In the genomic region with DNA sequence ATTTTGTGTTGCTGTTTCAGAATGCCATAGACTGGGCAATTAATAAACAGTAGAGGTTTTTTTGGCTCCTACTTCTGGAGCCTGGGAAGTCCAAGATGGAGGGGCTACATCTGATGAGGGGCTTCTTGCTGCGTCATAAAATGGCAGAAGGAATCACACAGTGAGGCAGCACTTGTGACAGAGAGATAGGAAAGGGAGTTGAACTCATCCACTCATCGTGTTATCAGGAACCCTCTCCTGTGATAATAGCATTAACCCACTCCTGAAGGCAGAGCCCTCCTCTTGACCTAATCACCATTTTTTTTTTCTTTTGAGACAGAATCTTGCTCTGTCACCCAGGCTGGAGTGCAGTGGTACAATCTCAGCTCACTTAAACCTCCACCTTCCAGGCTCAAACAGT, we compare ENCODE assay signal across 15 cellular contexts. TPM values are rescaled to one million over a fixed set of nuclear protein-coding genes. Genes with fewer than 3 reads are reported as not detected.
DNase-seq lines count a peak whose midpoint lies in the region; ATAC-seq and TF ChIP-seq lines count a peak whose summit lies in the region.
"Had no signal": no experiment of that assay in that cellular context is flagged by ENCODE, and none has a peak within 500 bp of the region (broad histone marks: within the 10 kb centered on the region; RNA-seq: fewer than 3 reads in every experiment).

No MANE protein-coding gene starts in this region.

- no peaks in the 10 kb centered on the region for H3F3A ChIP-seq in GM23338 (replicated peaks; ENCODE audit: low read depth)

- peak overlapping the region; percentile 26 for H3K27ac Mint-ChIP-seq in activated T-cell treated with anti-CD3 and anti-CD28 coated beads, Interleukin-2, amount 50 U/mL, for 24 hours
- H3K27ac Mint-ChIP-seq in GM23338: peak overlapping the region; percentile 62; the same call in 1 of the 2 replicates
- H3K27ac Mint-ChIP-seq in activated T-helper 17 cell treated with anti-CD3 and anti-CD28 coated beads, Interleukin-2, amount 50 U/mL, for 72 hours: peak overlapping the region; percentile 43
- H3K27ac Mint-ChIP-seq in mesothelial cell of epicardium: peak overlapping the region; percentile 56
- peak overlapping the region in 1 of 2 donors; percentile 82 for H3K27ac Mint-ChIP-seq in stimulated activated naive CD8-positive, alpha-beta T cell treated with anti-CD3 and anti-CD28 coated beads, Interleukin-15, amount 100 ng/mL, for 72 hours

- H3K4me3 ChIP-seq in GM23338: no peak overlapping the region
- H3K4me3 ChIP-seq: SJSA1 had no signal

- H3K4me1 ChIP-seq in GM23338 (ENCODE audit: insufficient read depth) (no peaks in the 10 kb centered on the region), foreskin keratinocyte (no peaks in the 10 kb centered on the region)

- no peak for DNase-seq in activated T-cell treated with anti-CD3 and anti-CD28 coated beads, Interleukin-2, amount 50 U/mL, for 24 hours
- no peak for DNase-seq in activated T-cell treated with anti-CD3 and anti-CD28 coated beads, Interleukin-2, amount 50 U/mL, for 48 hours
- no peak for DNase-seq in GM23338 (ENCODE audit: low spot score)
- DNase-seq in mesothelial cell of epicardium (ENCODE audit: low spot score in 2 of 2, unreplicated experiment in 2 of 2): no peak
- no peak for DNase-seq in stimulated activated naive CD8-positive, alpha-beta T cell treated with anti-CD3 and anti-CD28 coated beads, Interleukin-15, amount 100 ng/mL, for 72 hours
- DNase-seq in foreskin keratinocyte: no peak
- DNase-seq: KBM-7, MV-4-11, NCI-H2029 treated with DMSO at 0.1 percent for 48 hours, NCI-H2227 treated with DMSO at 0.1 percent for 48 hours, NCI-H69, Right ventricle myocardium superior, RPMI8226 had no signal

- no peak overlapping the region for H3K4me2 ChIP-seq in GM23338

- no peak overlapping the region for H3K27ac ChIP-seq in GM23338 (ENCODE audit: low read depth)
- no peak overlapping the region for H3K27ac ChIP-seq in foreskin keratinocyte
- H3K27ac ChIP-seq: SJSA1 had no signal

- H3K9me2 ChIP-seq in GM23338 (ENCODE audit: insufficient read depth): no peaks in the 10 kb centered on the region

- H3K4me3 Mint-ChIP-seq in activated T-cell treated with anti-CD3 and anti-CD28 coated beads, Interleukin-2, amount 50 U/mL, for 24 hours: no peak overlapping the region
- H3K4me3 Mint-ChIP-seq in GM23338 (no peak overlapping the region), mesothelial cell of epicardium (no peak overlapping the region)
- H3K4me3 Mint-ChIP-seq in activated T-helper 17 cell treated with anti-CD3 and anti-CD28 coated beads, Interleukin-2, amount 50 U/mL, for 72 hours: no peak overlapping the region
- no peak overlapping the region for H3K4me3 Mint-ChIP-seq in stimulated activated naive CD8-positive, alpha-beta T cell treated with anti-CD3 and anti-CD28 coated beads, Interleukin-15, amount 100 ng/mL, for 72 hours

- no peaks in the 10 kb centered on the region for H3K27me3 Mint-ChIP-seq in activated T-cell treated with anti-CD3 and anti-CD28 coated beads, Interleukin-2, amount 50 U/mL, for 24 hours
- H3K27me3 Mint-ChIP-seq in GM23338 (ENCODE audit: insufficient read depth, low read depth, poor library complexity) (no peaks in the 10 kb centered on the region), mesothelial cell of epicardium (ENCODE audit: low read depth) (no peaks in the 10 kb centered on the region)
- no peaks in the 10 kb centered on the region for H3K27me3 Mint-ChIP-seq in activated T-helper 17 cell treated with anti-CD3 and anti-CD28 coated beads, Interleukin-2, amount 50 U/mL, for 72 hours
- H3K27me3 Mint-ChIP-seq in stimulated activated naive CD8-positive, alpha-beta T cell treated with anti-CD3 and anti-CD28 coated beads, Interleukin-15, amount 100 ng/mL, for 72 hours: no peaks in the 10 kb centered on the region

- no peak for TF ChIP-seq CTCF in GM23338 (conservative IDR thresholded peaks at IDR 0.05; ENCODE audit: low read depth in 2 of 2)
- no peak for TF ChIP-seq CTCF in mesothelial cell of epicardium (IDR thresholded peaks at IDR 0.05; ENCODE audit: unreplicated experiment)
- TF ChIP-seq CTCF in foreskin keratinocyte (conservative IDR thresholded peaks at IDR 0.05): no peak

- ATAC-seq in GM23338: no peak
- no peak for ATAC-seq in activated T-helper 17 cell treated with anti-CD3 and anti-CD28 coated beads, Interleukin-2, amount 50 U/mL, for 72 hours (replicated peaks)
- ATAC-seq in stimulated activated naive CD8-positive, alpha-beta T cell treated with anti-CD3 and anti-CD28 coated beads, Interleukin-15, amount 100 ng/mL, for 72 hours: no peak
- ATAC-seq in foreskin keratinocyte: no peak

- H4K20me1 ChIP-seq in GM23338 (replicated peaks; ENCODE audit: insufficient read depth): peaks cover 32% of the 10 kb centered on the region

- peaks cover 85% of the 10 kb centered on the region for H3K36me3 Mint-ChIP-seq in activated T-cell treated with anti-CD3 and anti-CD28 coated beads, Interleukin-2, amount 50 U/mL, for 24 hours (ENCODE audit: low read depth)
- H3K36me3 Mint-ChIP-seq in GM23338 (ENCODE audit: low read depth): peaks cover 38% of the 10 kb centered on the region
- H3K36me3 Mint-ChIP-seq in activated T-helper 17 cell treated with anti-CD3 and anti-CD28 coated beads, Interleukin-2, amount 50 U/mL, for 72 hours (ENCODE audit: low read depth): peaks cover 96% of the 10 kb centered on the region
- H3K36me3 Mint-ChIP-seq in mesothelial cell of epicardium: peaks cover 28% of the 10 kb centered on the region

- H3K36me3 ChIP-seq in GM23338 (ENCODE audit: insufficient read depth): peaks cover 9% of the 10 kb centered on the region; the same call in 1 of the 2 replicates

- peaks cover 94% of the 10 kb centered on the region for H3K79me2 ChIP-seq in GM23338 (replicated peaks; ENCODE audit: insufficient read depth)

- H3K4me1 Mint-ChIP-seq in activated T-cell treated with anti-CD3 and anti-CD28 coated beads, Interleukin-2, amount 50 U/mL, for 24 hours (ENCODE audit: low read depth): peaks cover 31% of the 10 kb centered on the region
- peaks cover 11% of the 10 kb centered on the region; the same call in 2 of the 3 replicates for H3K4me1 Mint-ChIP-seq in GM23338
- H3K4me1 Mint-ChIP-seq in activated T-helper 17 cell treated with anti-CD3 and anti-CD28 coated beads, Interleukin-2, amount 50 U/mL, for 72 hours: peaks cover 29% of the 10 kb centered on the region
- H3K4me1 Mint-ChIP-seq in mesothelial cell of epicardium: peaks cover 6% of the 10 kb centered on the region
- H3K4me1 Mint-ChIP-seq in stimulated activated naive CD8-positive, alpha-beta T cell treated with anti-CD3 and anti-CD28 coated beads, Interleukin-15, amount 100 ng/mL, for 72 hours: peaks cover 34% of the 10 kb centered on the region

- no peak overlapping the region for H2AFZ ChIP-seq in GM23338

- H3K9me3 Mint-ChIP-seq in activated T-cell treated with anti-CD3 and anti-CD28 coated beads, Interleukin-2, amount 50 U/mL, for 24 hours: no peaks in the 10 kb centered on the region
- H3K9me3 Mint-ChIP-seq in GM23338: no peaks in the 10 kb centered on the region
- H3K9me3 Mint-ChIP-seq in activated T-helper 17 cell treated with anti-CD3 and anti-CD28 coated beads, Interleukin-2, amount 50 U/mL, for 72 hours: no peaks in the 10 kb centered on the region
- H3K9me3 Mint-ChIP-seq in mesothelial cell of epicardium: no peaks in the 10 kb centered on the region
- H3K9me3 Mint-ChIP-seq in stimulated activated naive CD8-positive, alpha-beta T cell treated with anti-CD3 and anti-CD28 coated beads, Interleukin-15, amount 100 ng/mL, for 72 hours: no peaks in the 10 kb centered on the region

- H3K27me3 ChIP-seq in GM23338 (ENCODE audit: insufficient read depth): no peaks in the 10 kb centered on the region
- no peaks in the 10 kb centered on the region for H3K27me3 ChIP-seq in foreskin keratinocyte
- H3K27me3 ChIP-seq: SJSA1 had no signal

TF ChIP-seq in GM23338, 12 proteins besides CTCF, POLR2A, EP300 and RAD21 (continues in another document):
- TF ChIP-seq, protein P1, sequence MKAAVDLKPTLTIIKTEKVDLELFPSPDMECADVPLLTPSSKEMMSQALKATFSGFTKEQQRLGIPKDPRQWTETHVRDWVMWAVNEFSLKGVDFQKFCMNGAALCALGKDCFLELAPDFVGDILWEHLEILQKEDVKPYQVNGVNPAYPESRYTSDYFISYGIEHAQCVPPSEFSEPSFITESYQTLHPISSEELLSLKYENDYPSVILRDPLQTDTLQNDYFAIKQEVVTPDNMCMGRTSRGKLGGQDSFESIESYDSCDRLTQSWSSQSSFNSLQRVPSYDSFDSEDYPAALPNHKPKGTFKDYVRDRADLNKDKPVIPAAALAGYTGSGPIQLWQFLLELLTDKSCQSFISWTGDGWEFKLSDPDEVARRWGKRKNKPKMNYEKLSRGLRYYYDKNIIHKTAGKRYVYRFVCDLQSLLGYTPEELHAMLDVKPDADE (IDR thresholded peaks at IDR 0.05): no peak
- TF ChIP-seq EZH2 (IDR thresholded peaks at IDR 0.05; ENCODE audit: low read depth, unreplicated experiment): no peak

RNA-seq across cellular contexts. Expression of a gene that starts 9.7 kb away (rescaled TPM):
- total RNA-seq in GM23338 (2014; rRNA removed; shearing (Covaris generic)): 57.0 and 58.3 TPM in 2 replicates
- 63.2 and 66.2 TPM in 2 replicates for polyA plus RNA-seq in GM23338 (2016; fragmentation: Nextera tagmentation; extraction: Ambion mirVana)
- 10 to 100 TPM; 35.9 to 38.2 TPM for total RNA-seq in activated T-helper 17 cell treated with anti-CD3 and anti-CD28 coated beads, Interleukin-2, amount 50 U/mL, for 72 hours
- total RNA-seq in mesothelial cell of epicardium: 46.2 to 48.5 TPM (median 48.2 TPM) in 3 replicates
- total RNA-seq in foreskin keratinocyte: 21.7 and 22.3 TPM in 2 replicates
- 8.7 and 10.3 TPM in 2 replicates for polyA plus RNA-seq in foreskin keratinocyte

RNA-seq across cellular contexts. Expression of a gene that starts 45.2 kb away (rescaled TPM):
- total RNA-seq in GM23338 (2014; rRNA removed; shearing (Covaris generic)): 578 and 605 TPM in 2 replicates
- polyA plus RNA-seq in GM23338 (2016; fragmentation: Nextera tagmentation; extraction: Ambion mirVana) (1,253 and 1,312 TPM in 2 replicates), foreskin keratinocyte (747 and 810 TPM in 2 replicates)
- 100 to 1,000 TPM; 324 to 453 TPM for total RNA-seq in activated T-helper 17 cell treated with anti-CD3 and anti-CD28 coated beads, Interleukin-2, amount 50 U/mL, for 72 hours
- total RNA-seq in mesothelial cell of epicardium (765 to 795 TPM (median 788 TPM) in 3 replicates), foreskin keratinocyte (981 and 1,151 TPM in 2 replicates)
